In the genomic region with DNA sequence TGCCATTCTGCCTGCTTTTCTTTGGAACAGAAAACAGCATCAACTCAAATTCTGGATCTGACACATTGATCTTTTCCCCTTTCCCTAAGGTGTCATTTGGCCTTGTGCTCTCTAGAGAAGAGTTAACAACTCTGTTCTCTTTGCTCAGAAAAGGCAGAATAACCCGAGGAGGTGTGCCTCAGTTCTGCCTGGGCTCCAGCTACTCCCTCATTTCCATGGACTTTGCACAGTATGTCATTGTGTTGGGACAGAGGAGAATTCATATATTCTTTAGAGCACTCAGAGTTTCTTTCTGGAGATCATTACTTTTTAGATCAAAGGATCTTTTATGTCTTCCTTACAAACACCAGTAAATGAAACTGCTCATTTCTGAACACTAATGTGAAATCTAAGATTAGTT, we compare ENCODE assay signal across 19 cellular contexts.
DNase-seq lines count a peak whose midpoint lies in the region; ATAC-seq lines count a peak whose summit lies in the region.
"Had no signal": no experiment of that assay in that cellular context is flagged by ENCODE, and none has a peak within 500 bp of the region (broad histone marks: within the 10 kb centered on the region; RNA-seq: fewer than 3 reads in every experiment).

No MANE protein-coding gene starts in this region.

- DNase-seq in COLO829 (ENCODE audit: low spot score): peak; percentile 80
- no peak for DNase-seq in left lobe of liver (ENCODE audit: low spot score)
- peak; percentile 65 for DNase-seq in putamen (ENCODE audit: low spot score)
- no peak for DNase-seq in activated T-cell treated with anti-CD3 and anti-CD28 coated beads, Interleukin-2, amount 50 U/mL, for 48 hours
- no peak for DNase-seq in kidney tubule cell (ENCODE audit: low spot score)
- DNase-seq in DMS153 (lab: John Stamatoyannopoulos, UW): no peak
- no peak for DNase-seq in activated naive CD4-positive, alpha-beta T cell treated with anti-CD3 and anti-CD28 coated beads, Interleukin-2, amount 50 U/mL, for 16 hours
- DNase-seq: 8988T; CD4-positive, alpha-beta memory T cell; DND-41; HCEC 1CT; NCI-H1436 treated with DMSO at 0.1 percent for 48 hours; NCI-H2081 treated with DMSO at 0.1 percent for 48 hours; NCI-H510A; NCI-H82 had no signal

- peak overlapping the region; percentile 89 for H3K27ac ChIP-seq in cingulate gyrus (ENCODE audit: low read depth, low read length)
- H3K27ac ChIP-seq: KMS-11 had no signal

- peak; percentile 40 for ATAC-seq in left lobe of liver
- ATAC-seq: HepG2, Panc1 had no signal

Comparison
In these comparisons a context has a peak if more than half of its experiments do, and no peak if none do; other contexts are left out.
1. DNase-seq: peak in COLO829 (single experiment) and putamen (single experiment); none in left lobe of liver (single experiment), activated T-cell treated with anti-CD3 and anti-CD28 coated beads, Interleukin-2, amount 50 U/mL, for 48 hours (0 of 2), kidney tubule cell (single experiment), DMS153 (single experiment) and activated naive CD4-positive, alpha-beta T cell treated with anti-CD3 and anti-CD28 coated beads, Interleukin-2, amount 50 U/mL, for 16 hours (single experiment).